In genomic region chr20:50569864-50570836, GRCh38 we compare ENCODE assay signal across 1 cellular context.
A peak's percentile ranks its signal among the peaks of the same experiment; 100 is the strongest.
TF ChIP-seq lines count a peak whose summit lies in the region.

No MANE protein-coding gene starts in this region.

TF ChIP-seq in GM12878, 131 proteins besides CTCF, POLR2A, EP300 and RAD21 (continued from another document):
- TF ChIP-seq PAX5 (IDR thresholded peaks at IDR 0.05; ENCODE audit: borderline replicate concordance, low read depth, low read length) (peak; percentile 22; the same call in 1 of the 2 replicates), BHLHE40 (IDR thresholded peaks at IDR 0.05; ENCODE audit: borderline replicate concordance in 1 of 2, low read depth in 2 of 2, low read length in 1 of 2) (peak; percentile 50 to 60), TCF12 (IDR thresholded peaks at IDR 0.05; ENCODE audit: low read depth, low read length) (0 out of 2 replicates have a peak, but pooled peaks have one; percentile 37), ATF7 (IDR thresholded peaks at IDR 0.05; ENCODE audit: low read depth) (peak; percentile 60), TCF7 (IDR thresholded peaks at IDR 0.05; ENCODE audit: borderline replicate concordance) (peak; percentile 57; the same call in 1 of the 2 replicates), CBFB (IDR thresholded peaks at IDR 0.05; ENCODE audit: low read depth) (peak; percentile 53; the same call in 1 of the 2 replicates), ZNF217 (IDR thresholded peaks at IDR 0.05) (no peak), TBL1XR1 (IDR thresholded peaks at IDR 0.05; ENCODE audit: low read depth, low read length) (peak; percentile 80), ZSCAN29 (IDR thresholded peaks at IDR 0.05) (no peak), NFIC (IDR thresholded peaks at IDR 0.05; ENCODE audit: low read depth, low read length) (peak; percentile 86), SMARCA5 (IDR thresholded peaks at IDR 0.05) (peak; percentile 81; the same call in 1 of the 2 replicates), SIN3A (IDR thresholded peaks at IDR 0.05; ENCODE audit: low read depth, low read length) (peak; percentile 20; the same call in 1 of the 2 replicates), MTA3 (IDR thresholded peaks at IDR 0.05; ENCODE audit: borderline replicate concordance, low read length) (0 out of 2 replicates have a peak, but pooled peaks have one; percentile 27)
